In genomic region chr17:76696763-76697701, GRCh38 we compare ENCODE assay signal across 8 cellular contexts. TPM values are rescaled to one million over a fixed set of nuclear protein-coding genes. Genes with fewer than 3 reads are reported as not detected.
DNase-seq lines count a peak whose midpoint lies in the region; ATAC-seq, FAIRE-seq and TF ChIP-seq lines count a peak whose summit lies in the region.

No MANE protein-coding gene starts in this region.

- peak overlapping the region; percentile 29; the same call in 1 of the 2 replicates for H3K14ac ChIP-seq in H9 (ENCODE audit: insufficient read depth, low read length)

- peaks cover 3% of the 10 kb centered on the region for H3K23me2 ChIP-seq in H9 (ENCODE audit: insufficient read length, low read depth, low read length, poor library complexity, severe bottlenecking)

- H3K27ac Mint-ChIP-seq in H9 (peak overlapping the region in 2 of 3 experiments; percentile 25 to 90; a peak in 2 of 7 replicates), mesothelial cell of epicardium (peak overlapping the region; percentile 72)

- in situ Hi-C loops in GM12878 (cut with MboI), result no loop called here

- H3K4me1 ChIP-seq in ACC112 (ENCODE audit: control insufficient read depth, insufficient read depth, low read length, unreplicated experiment) (peaks cover 74% of the 10 kb centered on the region), H9 (ENCODE audit: insufficient read depth, low read length) (peaks cover 5% of the 10 kb centered on the region; the same call in 1 of the 2 replicates), GM12878 (ENCODE audit: control insufficient read depth, insufficient read depth, low read length) (peaks cover 22% of the 10 kb centered on the region), PC-9 (replicated peaks; ENCODE audit: insufficient read depth) (no peaks in the 10 kb centered on the region)

- H3K36me3 Mint-ChIP-seq in H9 (ENCODE audit: insufficient read depth in 1 of 3, low read depth in 3 of 3) (no peaks in the 10 kb centered on the region), mesothelial cell of epicardium (peaks cover 2% of the 10 kb centered on the region)

- H3F3A ChIP-seq in PC-9 (ENCODE audit: insufficient read depth, low read depth), result no peaks in the 10 kb centered on the region

- ATAC-seq in GM12878 (peak; percentile 92), GM19463 (IDR thresholded peaks at IDR 0.05; ENCODE audit: unreplicated experiment) (no peak), HG02840 (IDR thresholded peaks at IDR 0.05; ENCODE audit: low FRiP score, unreplicated experiment) (no peak)

- no peak overlapping the region for H4K91ac ChIP-seq in H9 (ENCODE audit: insufficient read length, low read depth, low read length)

- no peak overlapping the region for H3T11ph ChIP-seq in H9 (ENCODE audit: low read length)

- H3K27ac ChIP-seq in ACC112 (ENCODE audit: low read depth, low read length) (peak overlapping the region; percentile 82), H9 (ENCODE audit: insufficient read length, low read depth, low read length) (no peak overlapping the region), GM12878 (ENCODE audit: control insufficient read depth, insufficient read depth) (no peak overlapping the region), PC-9 (no peak overlapping the region)

- H3K9me3 ChIP-seq in H9 (ENCODE audit: control insufficient read depth, low read depth, low read length) (no peaks in the 10 kb centered on the region), GM12878 (replicated peaks; ENCODE audit: control insufficient read depth, insufficient read depth, low read length) (no peaks in the 10 kb centered on the region), PC-9 (ENCODE audit: insufficient read depth, low read depth) (no peaks in the 10 kb centered on the region)

- no peak overlapping the region for H2BK20ac ChIP-seq in H9 (ENCODE audit: low read depth, low read length, poor library complexity, severe bottlenecking)

- H3K9me2 ChIP-seq in PC-9 (ENCODE audit: insufficient read depth), result no peaks in the 10 kb centered on the region

- H3K27me3 Mint-ChIP-seq in H9 (ENCODE audit: low read depth), result peaks cover 2% of the 10 kb centered on the region
- H3K27me3 Mint-ChIP-seq in mesothelial cell of epicardium (ENCODE audit: low read depth), result no peaks in the 10 kb centered on the region

- H2AK5ac ChIP-seq in H9 (ENCODE audit: insufficient read length, low read length), result no peak overlapping the region

- H2BK120ac ChIP-seq in H9 (ENCODE audit: low read depth, low read length, poor library complexity, severe bottlenecking), result no peak overlapping the region

- no peak for TF ChIP-seq CTCF in H9 (conservative IDR thresholded peaks at IDR 0.05)
- TF ChIP-seq CTCF in GM12878 (IDR thresholded peaks at IDR 0.05 in 2 of 3, conservative IDR thresholded peaks at IDR 0.05 in 1 of 3; ENCODE audit: control insufficient read depth in 2 of 3, extremely low read depth in 1 of 3, insufficient read depth in 1 of 3, low read depth in 3 of 3, low read length in 3 of 3), result no peak
- TF ChIP-seq CTCF in mesothelial cell of epicardium (IDR thresholded peaks at IDR 0.05; ENCODE audit: unreplicated experiment), result no peak
- TF ChIP-seq CTCF in PC-9 (conservative IDR thresholded peaks at IDR 0.05), result no peak

- H3K79me1 ChIP-seq in H9 (ENCODE audit: insufficient read depth, low read depth, low read length, poor library complexity, severe bottlenecking), result no peaks in the 10 kb centered on the region

- no peak overlapping the region for H3K56ac ChIP-seq in H9 (ENCODE audit: insufficient read length, low read depth, low read length)

- SMC1A ChIA-PET in GM12878 (lab: Charles Lee; ENCODE audit: uncharacterized antibody, unreplicated experiment), result interaction anchor here (0.6 to 1.8 kb wide), 4 partner anchors 15 to 79 kb away, joined by 3 to 9 read pairs (median 5); no protein-coding TSS in a partner anchor

- no peak for TF ChIP-seq POLR2A in GM12878 (IDR thresholded peaks at IDR 0.05; ENCODE audit: low read depth, low read length)

- no peaks in the 10 kb centered on the region for H3K27me3 ChIP-seq in ACC112 (ENCODE audit: insufficient read depth, low read length)
- no peaks in the 10 kb centered on the region for H3K27me3 ChIP-seq in H9 (ENCODE audit: insufficient read depth, low read length)
- no peaks in the 10 kb centered on the region; a peak in 1 of 4 replicates for H3K27me3 ChIP-seq in GM12878 (replicated peaks in 1 of 2; ENCODE audit: control insufficient read depth in 2 of 2, insufficient read depth in 2 of 2, low read length in 1 of 2)
- no peaks in the 10 kb centered on the region for H3K27me3 ChIP-seq in PC-9 (ENCODE audit: insufficient read depth, low read depth)

- RAD21 ChIA-PET in GM12878 (lab: Charles Lee; ENCODE audit: unreplicated experiment), result interaction anchor here (0.6 kb wide), 1 partner anchor 237 kb away, joined by 3 read pairs; no protein-coding TSS in a partner anchor

- WGBS in H9 (ENCODE audit: extremely low coverage, insufficient read length, low lambda C conversion rate), result no CpG with 5 or more reads among the region's 25 CpGs
- 26% methylated on average over 25 of the region's 25 CpGs for WGBS in GM12878 (ENCODE audit: insufficient coverage, insufficient replicate concordance, low lambda C conversion rate, missing lambda C conversion rate)

- no peak overlapping the region for H2BK5ac ChIP-seq in H9 (ENCODE audit: insufficient read length, low read length)

- CTCF ChIA-PET in GM12878 (lab: Yijun Ruan, JAX) (interaction anchor here (1.0 to 2.4 kb wide), 5 partner anchors 15 to 174 kb away, joined by 3 to 12 read pairs (median 4); no protein-coding TSS in a partner anchor), PC-9 (lab: Charles Lee) (interaction anchor here (0.7 kb wide), 1 partner anchor 74 kb away, joined by 17 read pairs; no protein-coding TSS in a partner anchor)

- intact Hi-C loops in GM12878 (cut with micrococcal nuclease; ENCODE audit: unreplicated experiment) (loop anchor here (10.0 kb wide), 1 partner anchor 132 kb away; a partner anchor contains a TSS), PC-9 (cut with micrococcal nuclease; ENCODE audit: unreplicated experiment) (no loop called here)

- no peak overlapping the region for H2BK12ac ChIP-seq in H9 (ENCODE audit: insufficient read length, low read depth, low read length)

- POLR2A ChIA-PET in GM12878 (lab: Charles Lee), result interaction anchor here (0.6 to 0.8 kb wide), 2 partner anchors 138 to 580 kb away, joined by 3 read pairs; no protein-coding TSS in a partner anchor
- POLR2A ChIA-PET in PC-9 (lab: Charles Lee; ENCODE audit: unreplicated experiment), result interaction anchor here (0.7 kb wide), 1 partner anchor 257 kb away, joined by 3 read pairs; no protein-coding TSS in a partner anchor

- H4K8ac ChIP-seq in H9 (replicated peaks; ENCODE audit: insufficient read length, low read depth, low read length), result no peak overlapping the region

- TF ChIP-seq RAD21 in GM12878 (IDR thresholded peaks at IDR 0.05; ENCODE audit: insufficient read depth, low read depth, low read length), result no peak

- no peak overlapping the region for H4K5ac ChIP-seq in H9 (ENCODE audit: insufficient read length, low read depth, low read length)

- H3K36me3 ChIP-seq in ACC112 (ENCODE audit: insufficient read depth, low read length) (no peaks in the 10 kb centered on the region), GM12878 (ENCODE audit: control insufficient read depth in 2 of 2, insufficient read depth in 2 of 2, low read length in 1 of 2) (no peaks in the 10 kb centered on the region), PC-9 (ENCODE audit: low read depth) (no peaks in the 10 kb centered on the region)

- H3K9ac ChIP-seq in H9 (ENCODE audit: extremely low read depth, insufficient read length, low read length) (no peak overlapping the region), GM12878 (ENCODE audit: control insufficient read depth, insufficient read depth, low read length) (no peak overlapping the region)

- no TSS peak for BruUV-seq in GM12878 (replicated peaks; lab: Mats Ljungman, UMichigan)
- no TSS peak for BruUV-seq in PC-9 (replicated peaks; lab: Mats Ljungman, UMichigan)

- no peak overlapping the region for H3K4ac ChIP-seq in H9 (ENCODE audit: low read depth, low read length)

- H2AFZ ChIP-seq in ACC112 (ENCODE audit: low read length, unreplicated experiment) (no peak overlapping the region), H9 (ENCODE audit: low read length) (no peak overlapping the region), GM12878 (ENCODE audit: control insufficient read depth, low read depth, low read length) (peak overlapping the region; percentile 59; the same call in 1 of the 2 replicates), PC-9 (no peak overlapping the region)

- no peaks in the 10 kb centered on the region for H3K9me3 Mint-ChIP-seq in H9
- H3K9me3 Mint-ChIP-seq in mesothelial cell of epicardium, result no peaks in the 10 kb centered on the region

- no peak overlapping the region for H3K23ac ChIP-seq in H9 (ENCODE audit: insufficient read length, low read depth, low read length)

- no peak overlapping the region for H3K4me2 ChIP-seq in H9 (ENCODE audit: insufficient read depth, insufficient read length, low read length)
- peak overlapping the region; percentile 4; the same call in 1 of the 2 replicates for H3K4me2 ChIP-seq in GM12878 (ENCODE audit: control insufficient read depth, insufficient read depth)
- H3K4me2 ChIP-seq in PC-9, result no peak overlapping the region

- H4K20me1 ChIP-seq in H9 (ENCODE audit: control insufficient read depth, insufficient read depth, insufficient read length) (no peaks in the 10 kb centered on the region), GM12878 (ENCODE audit: control insufficient read depth, insufficient read depth) (no peaks in the 10 kb centered on the region), PC-9 (ENCODE audit: insufficient read depth) (no peaks in the 10 kb centered on the region)

- H3K4me1 Mint-ChIP-seq in H9, result peaks cover 32 to 56% of the 10 kb centered on the region in 2 experiments
- H3K4me1 Mint-ChIP-seq in mesothelial cell of epicardium, result peaks cover 32% of the 10 kb centered on the region

- DNase-seq in H9 (no peak), GM12878 (ENCODE audit: low read depth, low spot score) (peak; percentile 40), mesothelial cell of epicardium (ENCODE audit: low spot score in 2 of 2, unreplicated experiment in 2 of 2) (no peak), PC-9 (no peak)
- DNase-seq in activated CD8-positive, alpha-beta memory T cell treated with anti-CD3 and anti-CD28 coated beads, Interleukin-2, amount 50 U/mL, for 4 hours, result no peak

- peak overlapping the region in 1 of 2 experiments; percentile 42; a peak in 2 of 5 replicates for H3K4me3 Mint-ChIP-seq in H9
- no peak overlapping the region for H3K4me3 Mint-ChIP-seq in mesothelial cell of epicardium

- TF ChIP-seq EP300 in GM12878 (IDR thresholded peaks at IDR 0.05; ENCODE audit: borderline replicate concordance in 1 of 2, control insufficient read depth in 1 of 2, low read depth in 2 of 2, low read length in 2 of 2), result no peak

- peak overlapping the region; percentile 46 for H3K18ac ChIP-seq in H9 (ENCODE audit: insufficient read length, low read depth, low read length)

- peaks cover 83% of the 10 kb centered on the region for H3K79me2 ChIP-seq in ACC112 (ENCODE audit: control insufficient read depth, insufficient read depth, low read length, unreplicated experiment)
- H3K79me2 ChIP-seq in H9 (ENCODE audit: insufficient read depth, low read length), result no peaks in the 10 kb centered on the region
- H3K79me2 ChIP-seq in GM12878 (ENCODE audit: control insufficient read depth, insufficient read depth, low read length), result no peaks in the 10 kb centered on the region
- no peaks in the 10 kb centered on the region for H3K79me2 ChIP-seq in PC-9 (ENCODE audit: low read depth)

- no peak overlapping the region for H2BK15ac ChIP-seq in H9 (ENCODE audit: low read depth, low read length)

- H3K4me3 ChIP-seq in ACC112 (ENCODE audit: low read depth, low read length) (no peak overlapping the region), GM12878 (no peak overlapping the region), PC-9 (no peak overlapping the region)

- peak; percentile 78 for FAIRE-seq in GM12878 (lab: Jason Lieb, UNC)

RNA-seq across cellular contexts. Expression of gene MXRA7, which starts 13.7 kb away (rescaled TPM):
- total RNA-seq in H9 (2021), result 28.2 TPM in 2 replicates
- 0.33 and 0.54 TPM in 2 replicates for total RNA-seq in GM12878 (2013; cell fraction: nucleolus; rRNA removed)
- total RNA-seq in GM12878 (2014; rRNA removed), result 0.56 and 1.9 TPM in 2 replicates
- total RNA-seq in GM12878 (2014; rRNA removed; fragmentation: Illumina TruSeq; extraction: Trizol), result 0.49 and 0.60 TPM in 2 replicates
- 1.1 and 1.3 TPM in 2 replicates for total RNA-seq in GM12878 (2021)
- 0.50 TPM for polyA plus RNA-seq in GM12878 (2011; ENCODE audit: low read depth)
- 0.15 and 0.30 TPM in 2 replicates for polyA plus RNA-seq in GM12878 (2011; rRNA removed)
- 0.03 and 0.06 TPM in 2 replicates for polyA plus RNA-seq in GM12878 (2011; cell fraction: cytosol; rRNA removed)
- polyA plus RNA-seq in GM12878 (2011; cell fraction: nucleus; rRNA removed), result 0.06 and 0.07 TPM in 2 replicates
- 0.66 and 0.87 TPM in 2 replicates for polyA plus RNA-seq in GM12878 (2012)
- 0.96 and 3.4 TPM in 2 replicates for polyA plus RNA-seq in GM12878 (2014; fragmentation: Illumina TruSeq; extraction: Trizol)
- polyA plus RNA-seq in GM12878 (2014; fragmentation: Nextera tagmentation; extraction: Ambion mirVana), result under 1 TPM; 0.03 to 0.16 TPM
- polyA plus RNA-seq in GM12878 (2014; rRNA removed), result 0.48 and 2.0 TPM in 2 replicates
- under 1 TPM; 0.08 to 0.18 TPM for polyA plus RNA-seq in GM12878 (2016; fragmentation: Nextera tagmentation; extraction: Ambion mirVana)
- 0.10 TPM in 1 of 2 replicates, not detected in the other for polyA minus RNA-seq in GM12878 (2011; rRNA and poly(A)+ RNA removed)
- polyA minus RNA-seq in GM12878 (2011; cell fraction: cytosol; rRNA and poly(A)+ RNA removed), result not detected in 2 replicates
- not detected in 2 replicates for polyA minus RNA-seq in GM12878 (2011; cell fraction: nucleus; rRNA and poly(A)+ RNA removed)
- total RNA-seq in mesothelial cell of epicardium, result 53.6 to 57.9 TPM (median 56.5 TPM) in 3 replicates
- total RNA-seq in PC-9 (2021), result 5.5 and 8.9 TPM in 2 replicates

RNA-seq across cellular contexts. Expression of gene JMJD6, which starts 29.4 kb away (rescaled TPM):
- total RNA-seq in H9 (2021), result 26.3 and 28.9 TPM in 2 replicates
- total RNA-seq in GM12878 (2013; cell fraction: nucleolus; rRNA removed), result 22.2 and 23.3 TPM in 2 replicates
- total RNA-seq in GM12878 (2014; rRNA removed), result 17.0 and 18.2 TPM in 2 replicates
- 16.7 and 19.2 TPM in 2 replicates for total RNA-seq in GM12878 (2014; rRNA removed; fragmentation: Illumina TruSeq; extraction: Trizol)
- 26.8 and 30.4 TPM in 2 replicates for total RNA-seq in GM12878 (2021)
- 18.4 TPM for polyA plus RNA-seq in GM12878 (2011; ENCODE audit: low read depth)
- polyA plus RNA-seq in GM12878 (2011; rRNA removed), result 12.5 and 22.5 TPM in 2 replicates
- 27.6 and 31.8 TPM in 2 replicates for polyA plus RNA-seq in GM12878 (2011; cell fraction: cytosol; rRNA removed)
- polyA plus RNA-seq in GM12878 (2011; cell fraction: nucleus; rRNA removed), result 66.5 and 72.0 TPM in 2 replicates
- 22.8 and 29.0 TPM in 2 replicates for polyA plus RNA-seq in GM12878 (2012)
- polyA plus RNA-seq in GM12878 (2014; fragmentation: Illumina TruSeq; extraction: Trizol), result 19.1 and 21.8 TPM in 2 replicates
- polyA plus RNA-seq in GM12878 (2014; fragmentation: Nextera tagmentation; extraction: Ambion mirVana), result 1 to 10 TPM; 1.2 to 6.5 TPM
- polyA plus RNA-seq in GM12878 (2014; rRNA removed), result 24.2 and 27.6 TPM in 2 replicates
- polyA plus RNA-seq in GM12878 (2016; fragmentation: Nextera tagmentation; extraction: Ambion mirVana), result 10 to 100 TPM; 32.6 to 36.0 TPM
- polyA minus RNA-seq in GM12878 (2011; rRNA and poly(A)+ RNA removed), result 9.0 and 10.2 TPM in 2 replicates
- polyA minus RNA-seq in GM12878 (2011; cell fraction: cytosol; rRNA and poly(A)+ RNA removed), result 6.4 and 6.7 TPM in 2 replicates
- polyA minus RNA-seq in GM12878 (2011; cell fraction: nucleus; rRNA and poly(A)+ RNA removed), result 10.4 and 16.3 TPM in 2 replicates
- 15.2 to 17.4 TPM (median 15.7 TPM) in 3 replicates for total RNA-seq in mesothelial cell of epicardium
- total RNA-seq in PC-9 (2021), result 19.4 and 25.2 TPM in 2 replicates

RNA-seq across cellular contexts. Expression of gene METTL23, which starts 29.6 kb away (rescaled TPM):
- 25.6 and 29.9 TPM in 2 replicates for total RNA-seq in H9 (2021)
- total RNA-seq in GM12878 (2013; cell fraction: nucleolus; rRNA removed), result 24.5 and 25.5 TPM in 2 replicates
- 32.0 and 33.4 TPM in 2 replicates for total RNA-seq in GM12878 (2014; rRNA removed)
- 23.2 and 26.7 TPM in 2 replicates for total RNA-seq in GM12878 (2014; rRNA removed; fragmentation: Illumina TruSeq; extraction: Trizol)
- total RNA-seq in GM12878 (2021), result 25.6 and 28.0 TPM in 2 replicates
- polyA plus RNA-seq in GM12878 (2011; ENCODE audit: low read depth), result 43.8 TPM
- polyA plus RNA-seq in GM12878 (2011; rRNA removed), result 52.0 and 64.0 TPM in 2 replicates
- polyA plus RNA-seq in GM12878 (2011; cell fraction: cytosol; rRNA removed), result 31.3 and 35.8 TPM in 2 replicates
- polyA plus RNA-seq in GM12878 (2011; cell fraction: nucleus; rRNA removed), result 27.8 and 36.4 TPM in 2 replicates
- polyA plus RNA-seq in GM12878 (2012), result 36.6 and 41.5 TPM in 2 replicates
- polyA plus RNA-seq in GM12878 (2014; fragmentation: Illumina TruSeq; extraction: Trizol), result 29.9 and 44.8 TPM in 2 replicates
- 10 to 100 TPM; 27.3 to 29.4 TPM for polyA plus RNA-seq in GM12878 (2014; fragmentation: Nextera tagmentation; extraction: Ambion mirVana)
- 35.0 and 42.7 TPM in 2 replicates for polyA plus RNA-seq in GM12878 (2014; rRNA removed)
- 10 to 100 TPM; 61.4 to 61.5 TPM for polyA plus RNA-seq in GM12878 (2016; fragmentation: Nextera tagmentation; extraction: Ambion mirVana)
- 17.4 and 21.7 TPM in 2 replicates for polyA minus RNA-seq in GM12878 (2011; rRNA and poly(A)+ RNA removed)
- 5.7 and 7.1 TPM in 2 replicates for polyA minus RNA-seq in GM12878 (2011; cell fraction: cytosol; rRNA and poly(A)+ RNA removed)
- 10.8 and 11.2 TPM in 2 replicates for polyA minus RNA-seq in GM12878 (2011; cell fraction: nucleus; rRNA and poly(A)+ RNA removed)
- total RNA-seq in mesothelial cell of epicardium, result 22.0 to 25.6 TPM (median 22.1 TPM) in 3 replicates
- total RNA-seq in PC-9 (2021), result 31.7 and 40.5 TPM in 2 replicates

RNA-seq across cellular contexts. Expression of gene SRSF2, which starts 40.1 kb away (rescaled TPM):
- total RNA-seq in H9 (2021) (578 and 591 TPM in 2 replicates), GM12878 (2014; rRNA removed) (640 and 710 TPM in 2 replicates), GM12878 (2014; rRNA removed; fragmentation: Illumina TruSeq; extraction: Trizol) (257 and 261 TPM in 2 replicates), GM12878 (2021) (532 and 545 TPM in 2 replicates), mesothelial cell of epicardium (229 to 239 TPM (median 231 TPM) in 3 replicates), PC-9 (2021) (186 and 187 TPM in 2 replicates)
- total RNA-seq in GM12878 (2013; cell fraction: nucleolus; rRNA removed), result 562 and 723 TPM in 2 replicates
- polyA plus RNA-seq in GM12878 (2011; ENCODE audit: low read depth), result 168 TPM
- polyA plus RNA-seq in GM12878 (2011; rRNA removed) (484 and 614 TPM in 2 replicates), GM12878 (2014; fragmentation: Illumina TruSeq; extraction: Trizol) (414 and 418 TPM in 2 replicates), GM12878 (2014; fragmentation: Nextera tagmentation; extraction: Ambion mirVana) (100 to 1,000 TPM; 225 to 363 TPM), GM12878 (2014; rRNA removed) (795 and 1,321 TPM in 2 replicates), GM12878 (2016; fragmentation: Nextera tagmentation; extraction: Ambion mirVana) (100 to 1,000 TPM; 392 to 407 TPM)
- 262 and 617 TPM in 2 replicates for polyA plus RNA-seq in GM12878 (2011; cell fraction: cytosol; rRNA removed)
- 1,271 and 1,407 TPM in 2 replicates for polyA plus RNA-seq in GM12878 (2011; cell fraction: nucleus; rRNA removed)
- polyA plus RNA-seq in GM12878 (2012), result 265 and 285 TPM in 2 replicates
- 114 and 147 TPM in 2 replicates for polyA minus RNA-seq in GM12878 (2011; rRNA and poly(A)+ RNA removed)
- polyA minus RNA-seq in GM12878 (2011; cell fraction: cytosol; rRNA and poly(A)+ RNA removed), result 187 and 201 TPM in 2 replicates
- polyA minus RNA-seq in GM12878 (2011; cell fraction: nucleus; rRNA and poly(A)+ RNA removed), result 579 and 952 TPM in 2 replicates

RNA-seq across cellular contexts. Expression of gene MFSD11, which starts 40.9 kb away (rescaled TPM):
- total RNA-seq in H9 (2021) (19.9 and 21.8 TPM in 2 replicates), GM12878 (2014; rRNA removed) (18.9 and 21.1 TPM in 2 replicates), GM12878 (2014; rRNA removed; fragmentation: Illumina TruSeq; extraction: Trizol) (13.0 and 13.7 TPM in 2 replicates), GM12878 (2021) (13.6 and 13.9 TPM in 2 replicates), mesothelial cell of epicardium (34.4 to 39.7 TPM (median 34.7 TPM) in 3 replicates), PC-9 (2021) (43.8 and 47.3 TPM in 2 replicates)
- 116 TPM in 2 replicates for total RNA-seq in GM12878 (2013; cell fraction: nucleolus; rRNA removed)
- 11.4 TPM for polyA plus RNA-seq in GM12878 (2011; ENCODE audit: low read depth)
- polyA plus RNA-seq in GM12878 (2011; rRNA removed) (19.4 TPM in 2 replicates), GM12878 (2014; fragmentation: Illumina TruSeq; extraction: Trizol) (10.0 and 11.0 TPM in 2 replicates), GM12878 (2014; fragmentation: Nextera tagmentation; extraction: Ambion mirVana) (10 to 100 TPM; 11.2 to 15.8 TPM), GM12878 (2014; rRNA removed) (15.3 and 16.5 TPM in 2 replicates), GM12878 (2016; fragmentation: Nextera tagmentation; extraction: Ambion mirVana) (10 to 100 TPM; 17.0 to 19.0 TPM)
- polyA plus RNA-seq in GM12878 (2011; cell fraction: cytosol; rRNA removed), result 16.8 and 18.3 TPM in 2 replicates
- 34.5 and 35.2 TPM in 2 replicates for polyA plus RNA-seq in GM12878 (2011; cell fraction: nucleus; rRNA removed)
- 11.9 and 14.2 TPM in 2 replicates for polyA plus RNA-seq in GM12878 (2012)
- polyA minus RNA-seq in GM12878 (2011; rRNA and poly(A)+ RNA removed), result 35.3 and 45.0 TPM in 2 replicates
- polyA minus RNA-seq in GM12878 (2011; cell fraction: cytosol; rRNA and poly(A)+ RNA removed), result 6.8 and 11.8 TPM in 2 replicates
- 21.5 and 37.0 TPM in 2 replicates for polyA minus RNA-seq in GM12878 (2011; cell fraction: nucleus; rRNA and poly(A)+ RNA removed)
